In genomic region chr3:10173095-10173925, GRCh38 we compare ENCODE assay signal across 1 cellular context.
TF ChIP-seq lines count a peak whose summit lies in the region.

No MANE protein-coding gene starts in this region.

TF ChIP-seq in HepG2, 621 proteins besides CTCF, POLR2A, EP300 and RAD21:
- TF ChIP-seq ZNF260 (CRISPR knock-in tag; IDR thresholded peaks at IDR 0.05; ENCODE audit: borderline replicate concordance, low read depth): no peak
- TF ChIP-seq, protein P1, sequence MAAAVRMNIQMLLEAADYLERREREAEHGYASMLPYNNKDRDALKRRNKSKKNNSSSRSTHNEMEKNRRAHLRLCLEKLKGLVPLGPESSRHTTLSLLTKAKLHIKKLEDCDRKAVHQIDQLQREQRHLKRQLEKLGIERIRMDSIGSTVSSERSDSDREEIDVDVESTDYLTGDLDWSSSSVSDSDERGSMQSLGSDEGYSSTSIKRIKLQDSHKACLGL (CRISPR knock-in tag; IDR thresholded peaks at IDR 0.05): no peak
- no peak for TF ChIP-seq ZNF589 (CRISPR knock-in tag; conservative IDR thresholded peaks at IDR 0.05)
- TF ChIP-seq MIXL1 (CRISPR knock-in tag; IDR thresholded peaks at IDR 0.05): no peak
- TF ChIP-seq, protein P2, sequence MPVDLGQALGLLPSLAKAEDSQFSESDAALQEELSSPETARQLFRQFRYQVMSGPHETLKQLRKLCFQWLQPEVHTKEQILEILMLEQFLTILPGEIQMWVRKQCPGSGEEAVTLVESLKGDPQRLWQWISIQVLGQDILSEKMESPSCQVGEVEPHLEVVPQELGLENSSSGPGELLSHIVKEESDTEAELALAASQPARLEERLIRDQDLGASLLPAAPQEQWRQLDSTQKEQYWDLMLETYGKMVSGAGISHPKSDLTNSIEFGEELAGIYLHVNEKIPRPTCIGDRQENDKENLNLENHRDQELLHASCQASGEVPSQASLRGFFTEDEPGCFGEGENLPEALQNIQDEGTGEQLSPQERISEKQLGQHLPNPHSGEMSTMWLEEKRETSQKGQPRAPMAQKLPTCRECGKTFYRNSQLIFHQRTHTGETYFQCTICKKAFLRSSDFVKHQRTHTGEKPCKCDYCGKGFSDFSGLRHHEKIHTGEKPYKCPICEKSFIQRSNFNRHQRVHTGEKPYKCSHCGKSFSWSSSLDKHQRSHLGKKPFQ (CRISPR knock-in tag; IDR thresholded peaks at IDR 0.05; ENCODE audit: insufficient replicate concordance): no peak
- TF ChIP-seq ZNF17 (CRISPR knock-in tag; IDR thresholded peaks at IDR 0.05): no peak
- TF ChIP-seq ZNF121 (CRISPR knock-in tag; IDR thresholded peaks at IDR 0.05): peak; percentile 87
- TF ChIP-seq ZNF709 (CRISPR knock-in tag; IDR thresholded peaks at IDR 0.05): no peak
- TF ChIP-seq KLF15 (CRISPR knock-in tag; IDR thresholded peaks at IDR 0.05; ENCODE audit: borderline replicate concordance): no peak
- no peak for TF ChIP-seq ZNF746 (CRISPR knock-in tag; IDR thresholded peaks at IDR 0.05)
- TF ChIP-seq, protein P3, sequence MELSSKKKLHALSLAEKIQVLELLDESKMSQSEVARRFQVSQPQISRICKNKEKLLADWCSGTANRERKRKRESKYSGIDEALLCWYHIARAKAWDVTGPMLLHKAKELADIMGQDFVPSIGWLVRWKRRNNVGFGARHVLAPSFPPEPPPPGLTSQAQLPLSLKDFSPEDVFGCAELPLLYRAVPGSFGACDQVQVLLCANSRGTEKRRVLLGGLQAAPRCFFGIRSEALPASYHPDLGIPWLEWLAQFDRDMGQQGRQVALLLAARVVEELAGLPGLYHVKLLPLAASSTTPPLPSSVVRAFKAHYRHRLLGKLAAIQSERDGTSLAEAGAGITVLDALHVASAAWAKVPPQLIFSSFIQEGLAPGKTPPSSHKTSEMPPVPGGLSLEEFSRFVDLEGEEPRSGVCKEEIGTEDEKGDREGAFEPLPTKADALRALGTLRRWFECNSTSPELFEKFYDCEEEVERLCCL (CRISPR knock-in tag; IDR thresholded peaks at IDR 0.05; ENCODE audit: borderline replicate concordance): no peak
- no peak for TF ChIP-seq ZNF335 (CRISPR knock-in tag; IDR thresholded peaks at IDR 0.05)
- no peak for TF ChIP-seq ZNF768 (CRISPR knock-in tag; IDR thresholded peaks at IDR 0.05)
- no peak for TF ChIP-seq NFIC (IDR thresholded peaks at IDR 0.05; ENCODE audit: low read length)
- TF ChIP-seq AHDC1 (CRISPR knock-in tag; IDR thresholded peaks at IDR 0.05; ENCODE audit: borderline replicate concordance): 0 out of 2 replicates have a peak, but pooled peaks have one; percentile 3
- no peak for TF ChIP-seq ZNF180 (CRISPR knock-in tag; IDR thresholded peaks at IDR 0.05; ENCODE audit: borderline replicate concordance, low read depth)
- TF ChIP-seq ZFYVE20 (CRISPR knock-in tag; IDR thresholded peaks at IDR 0.05; ENCODE audit: borderline replicate concordance, low read depth): no peak
